In the genomic region with DNA sequence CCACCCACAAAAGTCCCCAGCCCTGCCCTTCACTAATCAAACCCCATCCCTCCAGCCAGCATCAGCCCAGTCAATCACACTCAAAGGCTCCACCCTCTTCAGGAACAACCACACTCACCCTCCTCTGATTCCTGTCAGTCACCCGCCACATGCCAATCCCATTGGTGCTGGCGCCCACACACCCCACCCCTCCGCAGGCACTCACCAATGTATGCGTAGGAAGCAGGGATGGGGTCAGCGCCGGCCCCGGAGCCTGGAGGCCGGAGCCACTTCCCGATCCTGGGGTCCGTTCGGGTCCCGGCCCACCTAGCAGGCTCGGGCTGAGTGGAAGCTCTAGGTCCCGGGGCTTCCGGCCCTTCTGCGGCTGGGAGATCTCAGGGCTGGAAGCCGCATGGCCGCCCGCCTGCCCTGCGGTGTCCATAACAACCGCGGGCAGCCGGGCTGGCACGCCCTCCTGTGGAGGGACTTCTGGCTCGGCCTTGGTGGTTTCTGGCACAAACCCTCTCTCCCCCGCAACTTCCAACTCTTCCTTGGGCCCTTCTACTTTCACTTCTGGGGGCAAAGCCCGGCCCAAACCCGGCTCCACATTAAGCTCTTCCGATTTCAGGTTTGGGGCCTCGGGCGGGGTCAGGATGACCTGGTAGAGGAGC, we compare ENCODE assay signal across 8 cellular contexts. TPM values are rescaled to one million over a fixed set of nuclear protein-coding genes. Genes with fewer than 3 reads are reported as not detected.
A peak's percentile ranks its signal among the peaks of the same experiment; 100 is the strongest.
DNase-seq lines count a peak whose midpoint lies in the region; ATAC-seq and TF ChIP-seq lines count a peak whose summit lies in the region.

No MANE protein-coding gene starts in this region.

- no peak overlapping the region for H2BK15ac ChIP-seq in mesenchymal stem cell (ENCODE audit: low read depth, poor library complexity, severe bottlenecking)

- H3K36me3 ChIP-seq in mesenchymal stem cell (ENCODE audit: control insufficient read depth in 1 of 2, insufficient read depth in 2 of 2, low read depth in 1 of 2, low read length in 2 of 2) = peaks cover 51 to 74% of the 10 kb centered on the region in 2 experiments

- CTCF ChIA-PET in activated CD8-positive, alpha-beta T cell treated with anti-CD3 and anti-CD28 coated beads for 36 hours (lab: Charles Lee) = no interaction called here

- H3K4me1 ChIP-seq in right cardiac atrium (ENCODE audit: control insufficient read depth, insufficient read depth, low read length) (no peaks in the 10 kb centered on the region), mesenchymal stem cell (ENCODE audit: control insufficient read depth, insufficient read depth, low read depth, low read length) (no peaks in the 10 kb centered on the region)

- no peak for TF ChIP-seq CTCF in activated CD8-positive, alpha-beta T cell treated with anti-CD3 and anti-CD28 coated beads for 36 hours (IDR thresholded peaks at IDR 0.05)

- H2BK5ac ChIP-seq in mesenchymal stem cell (ENCODE audit: low read depth, low read length, poor library complexity, severe bottlenecking) = no peak overlapping the region

- H3K27me3 ChIP-seq in right cardiac atrium (ENCODE audit: control insufficient read depth, insufficient read depth) (no peaks in the 10 kb centered on the region), mesenchymal stem cell (ENCODE audit: control insufficient read depth in 1 of 2, insufficient read depth in 1 of 2, low read length in 2 of 2) (peaks cover 0 to 6% of the 10 kb centered on the region in 2 experiments)

- peak; percentile 72 for ATAC-seq in activated CD8-positive, alpha-beta T cell treated with anti-CD3 and anti-CD28 coated beads for 36 hours
- ATAC-seq in right cardiac atrium (peak; percentile 90 to 94), HG03571 (IDR thresholded peaks at IDR 0.05; ENCODE audit: unreplicated experiment) (no peak)
- peak; percentile 51 for ATAC-seq in stimulated activated naive CD8-positive, alpha-beta T cell treated with anti-CD3 and anti-CD28 coated beads, Interleukin-15, amount 100 ng/mL, for 72 hours

- H3K27ac Mint-ChIP-seq in activated CD8-positive, alpha-beta T cell treated with anti-CD3 and anti-CD28 coated beads for 36 hours = peak overlapping the region; percentile 40
- H3K27ac Mint-ChIP-seq in stimulated activated naive CD8-positive, alpha-beta T cell treated with anti-CD3 and anti-CD28 coated beads, Interleukin-15, amount 100 ng/mL, for 72 hours = peak overlapping the region in 1 of 2 donors; percentile 28

- no peak overlapping the region for H3K27ac ChIP-seq in right cardiac atrium (ENCODE audit: low read length)
- H3K27ac ChIP-seq in mesenchymal stem cell (ENCODE audit: low read length, poor library complexity, severe bottlenecking) = no peak overlapping the region

- H3K79me1 ChIP-seq in mesenchymal stem cell (replicated peaks; ENCODE audit: low read length, poor library complexity, severe bottlenecking) = peaks cover 10% of the 10 kb centered on the region

- H3K4me3 Mint-ChIP-seq in activated CD8-positive, alpha-beta T cell treated with anti-CD3 and anti-CD28 coated beads for 36 hours = peak overlapping the region; percentile 43
- H3K4me3 Mint-ChIP-seq in stimulated activated naive CD8-positive, alpha-beta T cell treated with anti-CD3 and anti-CD28 coated beads, Interleukin-15, amount 100 ng/mL, for 72 hours = peak overlapping the region; percentile 40 to 43

- no peak overlapping the region for H3K23ac ChIP-seq in mesenchymal stem cell (ENCODE audit: low read length in 2 of 2)

- intact Hi-C loops in activated CD8-positive, alpha-beta T cell treated with anti-CD3 and anti-CD28 coated beads for 36 hours (cut with micrococcal nuclease) = no loop called here
- intact Hi-C loops in right cardiac atrium (cut with DNase I) = no loop called here

- no peak overlapping the region for H2AFZ ChIP-seq in mesenchymal stem cell (ENCODE audit: low read depth, low read length)

- 53% methylated on average over 31 of the region's 31 CpGs for WGBS in right cardiac atrium
- WGBS in mesenchymal stem cell = 78% methylated on average over 24 of the region's 31 CpGs

- H2BK120ac ChIP-seq in mesenchymal stem cell (ENCODE audit: low read depth, low read length) = no peak overlapping the region

- no peak overlapping the region for H4K8ac ChIP-seq in mesenchymal stem cell (ENCODE audit: low read length)

- H3K27me3 Mint-ChIP-seq in activated CD8-positive, alpha-beta T cell treated with anti-CD3 and anti-CD28 coated beads for 36 hours = no peaks in the 10 kb centered on the region
- H3K27me3 Mint-ChIP-seq in stimulated activated naive CD8-positive, alpha-beta T cell treated with anti-CD3 and anti-CD28 coated beads, Interleukin-15, amount 100 ng/mL, for 72 hours = no peaks in the 10 kb centered on the region

- no peak overlapping the region for H4K91ac ChIP-seq in mesenchymal stem cell (ENCODE audit: low read length)

- no peak overlapping the region for H3K4me2 ChIP-seq in mesenchymal stem cell (ENCODE audit: low read length, poor library complexity, severe bottlenecking)

- no peaks in the 10 kb centered on the region for H3K9me3 ChIP-seq in right cardiac atrium (ENCODE audit: control insufficient read depth, low read length)
- H3K9me3 ChIP-seq in mesenchymal stem cell (ENCODE audit: control insufficient read depth, low read length) = no peaks in the 10 kb centered on the region

- no peak overlapping the region for H3K4ac ChIP-seq in mesenchymal stem cell (ENCODE audit: low read depth in 1 of 2, low read length in 2 of 2)

- H3K9me3 Mint-ChIP-seq in activated CD8-positive, alpha-beta T cell treated with anti-CD3 and anti-CD28 coated beads for 36 hours = no peaks in the 10 kb centered on the region
- peaks cover 0 to 8% of the 10 kb centered on the region in 2 donors for H3K9me3 Mint-ChIP-seq in stimulated activated naive CD8-positive, alpha-beta T cell treated with anti-CD3 and anti-CD28 coated beads, Interleukin-15, amount 100 ng/mL, for 72 hours

- no peak overlapping the region for H2AK5ac ChIP-seq in mesenchymal stem cell (ENCODE audit: low read length, severe bottlenecking)

- DNase-seq in activated effector memory CD4-positive, alpha-beta T cell treated with anti-CD3 and anti-CD28 coated beads, Interleukin-2, amount 50 U/mL, for 16 hours = peak; percentile 76
- no peak for DNase-seq in activated effector memory CD4-positive, alpha-beta T cell treated with Interleukin-2 at 50 U/mL for 16 hours
- peak; percentile 54 for DNase-seq in activated CD8-positive, alpha-beta T cell treated with anti-CD3 and anti-CD28 coated beads for 36 hours
- DNase-seq in right cardiac atrium (peak; percentile 52 to 79 (median 73)), mesenchymal stem cell (no peak), NCI-H2227 (lab: John Stamatoyannopoulos, UW; ENCODE audit: unreplicated experiment) (no peak)
- no peak for DNase-seq in stimulated activated naive CD8-positive, alpha-beta T cell treated with anti-CD3 and anti-CD28 coated beads, Interleukin-15, amount 100 ng/mL, for 72 hours

- peaks cover 14% of the 10 kb centered on the region for H3K4me1 Mint-ChIP-seq in activated CD8-positive, alpha-beta T cell treated with anti-CD3 and anti-CD28 coated beads for 36 hours (ENCODE audit: low read depth)
- peaks cover 40% of the 10 kb centered on the region for H3K4me1 Mint-ChIP-seq in stimulated activated naive CD8-positive, alpha-beta T cell treated with anti-CD3 and anti-CD28 coated beads, Interleukin-15, amount 100 ng/mL, for 72 hours

- H3K36me3 Mint-ChIP-seq in activated CD8-positive, alpha-beta T cell treated with anti-CD3 and anti-CD28 coated beads for 36 hours (ENCODE audit: low read depth) = peaks cover 45% of the 10 kb centered on the region

- no peak overlapping the region for H3K18ac ChIP-seq in mesenchymal stem cell (ENCODE audit: low read depth in 1 of 2, low read length in 2 of 2)

- no peak overlapping the region for H3K9ac ChIP-seq in mesenchymal stem cell (ENCODE audit: low read length)

- no peak overlapping the region for H3K14ac ChIP-seq in mesenchymal stem cell (ENCODE audit: low read length in 2 of 2)

- no peak overlapping the region for H2BK12ac ChIP-seq in mesenchymal stem cell (ENCODE audit: low read length in 2 of 2)

- H3K4me3 ChIP-seq in right cardiac atrium (ENCODE audit: low read length) (no peak overlapping the region), mesenchymal stem cell (ENCODE audit: insufficient read depth in 1 of 2, low read depth in 1 of 2, low read length in 2 of 2) (no peak overlapping the region)

- POLR2A ChIA-PET in activated CD8-positive, alpha-beta T cell treated with anti-CD3 and anti-CD28 coated beads for 36 hours (lab: Charles Lee) = interaction anchor here (0.7 to 1.3 kb wide), 2 partner anchors 13 to 18 kb away, joined by 3 read pairs; a partner anchor contains a TSS

RNA-seq across cellular contexts. Expression of a gene that starts 7.9 kb away (rescaled TPM):
- 1 to 10 TPM; 1.6 to 2.1 TPM for total RNA-seq in activated CD8-positive, alpha-beta T cell treated with anti-CD3 and anti-CD28 coated beads for 36 hours
- total RNA-seq in right cardiac atrium = 1 to 10 TPM; 6.1 to 7.7 (median 7.4) TPM
- polyA plus RNA-seq in right cardiac atrium = 4.7 TPM
- 0.36 TPM for polyA plus RNA-seq in mesenchymal stem cell (2013, experiment 1 of 2)
- 0.26 TPM for polyA plus RNA-seq in mesenchymal stem cell (2013, experiment 2 of 2)

RNA-seq across cellular contexts. Expression of a gene that starts 12.7 kb away (rescaled TPM):
- 10 to 100 TPM; 67.6 to 73.2 TPM for total RNA-seq in activated CD8-positive, alpha-beta T cell treated with anti-CD3 and anti-CD28 coated beads for 36 hours
- total RNA-seq in right cardiac atrium = 10 to 100 TPM; 24.1 to 32.3 (median 25.6) TPM
- 16.7 TPM for polyA plus RNA-seq in right cardiac atrium
- 31.2 TPM for polyA plus RNA-seq in mesenchymal stem cell (2013, experiment 1 of 2)
- polyA plus RNA-seq in mesenchymal stem cell (2013, experiment 2 of 2) = 32.3 TPM

RNA-seq across cellular contexts. Expression of a gene that starts 18.0 kb away (rescaled TPM):
- under 1 TPM; 0.67 to 0.74 TPM for total RNA-seq in activated CD8-positive, alpha-beta T cell treated with anti-CD3 and anti-CD28 coated beads for 36 hours
- 10 to 100 TPM in 2 of 4 donors, 1 to 10 TPM in 2; 8.6 to 17.5 (median 13.0) TPM for total RNA-seq in right cardiac atrium
- polyA plus RNA-seq in right cardiac atrium = 21.9 TPM
- polyA plus RNA-seq in mesenchymal stem cell (2013, experiment 1 of 2) = 5.5 TPM
- polyA plus RNA-seq in mesenchymal stem cell (2013, experiment 2 of 2) = 5.5 TPM

RNA-seq across cellular contexts. Expression of a gene that starts 21.3 kb away (rescaled TPM):
- total RNA-seq in activated CD8-positive, alpha-beta T cell treated with anti-CD3 and anti-CD28 coated beads for 36 hours = 100 to 1,000 TPM; 187 to 192 TPM
- total RNA-seq in right cardiac atrium = 100 to 1,000 TPM in 3 of 4 donors, 10 to 100 TPM in 1; 97.8 to 115 (median 103) TPM
- polyA plus RNA-seq in right cardiac atrium = 155 TPM
- 125 TPM for polyA plus RNA-seq in mesenchymal stem cell (2013, experiment 1 of 2)
- polyA plus RNA-seq in mesenchymal stem cell (2013, experiment 2 of 2) = 128 TPM

RNA-seq across cellular contexts. Expression of a gene that starts 55.4 kb away (rescaled TPM):
- 1 to 10 TPM; 3.0 to 4.3 TPM for total RNA-seq in activated CD8-positive, alpha-beta T cell treated with anti-CD3 and anti-CD28 coated beads for 36 hours
- total RNA-seq in right cardiac atrium = 100 to 1,000 TPM; 254 to 515 (median 403) TPM
- polyA plus RNA-seq in right cardiac atrium = 284 TPM
- 826 TPM for polyA plus RNA-seq in mesenchymal stem cell (2013, experiment 1 of 2)
- 856 TPM for polyA plus RNA-seq in mesenchymal stem cell (2013, experiment 2 of 2)

Comparison
In these comparisons a context has a peak if more than half of its experiments do, and no peak if none do; other contexts are left out.
1. DNase-seq: peak in activated effector memory CD4-positive, alpha-beta T cell treated with anti-CD3 and anti-CD28 coated beads, Interleukin-2, amount 50 U/mL, for 16 hours (single experiment), activated CD8-positive, alpha-beta T cell treated with anti-CD3 and anti-CD28 coated beads for 36 hours (single experiment) and right cardiac atrium (3 of 3); none in activated effector memory CD4-positive, alpha-beta T cell treated with Interleukin-2 at 50 U/mL for 16 hours (single experiment), stimulated activated naive CD8-positive, alpha-beta T cell treated with anti-CD3 and anti-CD28 coated beads, Interleukin-15, amount 100 ng/mL, for 72 hours (0 of 2), mesenchymal stem cell (single experiment) and NCI-H2227 (single experiment).
2. RNA of a gene that starts 18.0 kb away (total RNA-seq): 8.6 to 17.5 TPM in right cardiac atrium; 0.67 to 0.74 TPM in activated CD8-positive, alpha-beta T cell treated with anti-CD3 and anti-CD28 coated beads for 36 hours; every median in the first group is over 4 times any median in the second.